Comparison of ENCODE assay signal across 18 cellular contexts in genomic region chr6:14060971-14061370, GRCh38. TPM values are rescaled to one million over a fixed set of nuclear protein-coding genes. Genes with fewer than 3 reads are reported as not detected.
A peak's percentile ranks its signal among the peaks of the same experiment; 100 is the strongest.
DNase-seq lines count a peak whose midpoint lies in the region; ATAC-seq and TF ChIP-seq lines count a peak whose summit lies in the region.
"Had no signal": no experiment of that assay in that cellular context is flagged by ENCODE, and none has a peak within 500 bp of the region (broad histone marks: within the 10 kb centered on the region; RNA-seq: fewer than 3 reads in every experiment).

No MANE protein-coding gene starts in this region.

- H3K27ac ChIP-seq in heart left ventricle, result no peak overlapping the region
- H3K27ac ChIP-seq in right atrium auricular region, result no peak overlapping the region
- no peak overlapping the region for H3K27ac ChIP-seq in WERI-Rb-1
- no peak overlapping the region for H3K27ac ChIP-seq in lower lobe of right lung
- H3K27ac ChIP-seq: BLaER1, HL-60 had no signal

- peaks cover 0 to 5% (median 0%) of the 10 kb centered on the region in 12 donors for H3K4me1 ChIP-seq in heart left ventricle
- no peaks in the 10 kb centered on the region for H3K4me1 ChIP-seq in right atrium auricular region
- no peaks in the 10 kb centered on the region for H3K4me1 ChIP-seq in lower lobe of right lung
- H3K4me1 ChIP-seq: BLaER1 had no signal

- ATAC-seq in heart left ventricle, result peak in 3 of 4 donors; percentile 50 to 63 (median 62)
- no peak for ATAC-seq in lower lobe of right lung
- ATAC-seq: CD8-positive, alpha-beta T cell; GM12878 had no signal

- no peak overlapping the region for H3K27ac Mint-ChIP-seq in endothelial cell (ENCODE audit: unreplicated experiment)
- H3K27ac Mint-ChIP-seq: CD8-positive, alpha-beta T cell; H9 had no signal

- peaks cover 3% of the 10 kb centered on the region for H3K27me3 Mint-ChIP-seq in endothelial cell (ENCODE audit: unreplicated experiment)

- H3K4me1 Mint-ChIP-seq in endothelial cell (ENCODE audit: unreplicated experiment), result no peaks in the 10 kb centered on the region
- H3K4me1 Mint-ChIP-seq: H9 had no signal

- intact Hi-C loops in heart left ventricle (cut with DNase I), result loop anchor here in 4 of 10 donors (5.0 to 10.0 kb wide), 3 partner anchors 154 to 266 kb away; no protein-coding TSS in a partner anchor
- intact Hi-C loops in lower lobe of right lung (cut with DNase I), result loop anchor here (10.0 kb wide), 1 partner anchor 146 kb away; no protein-coding TSS in a partner anchor

- H3K9me3 Mint-ChIP-seq in endothelial cell (ENCODE audit: unreplicated experiment), result no peaks in the 10 kb centered on the region

- peaks cover 0 to 4% (median 0%) of the 10 kb centered on the region in 9 donors for H3K27me3 ChIP-seq in heart left ventricle
- no peaks in the 10 kb centered on the region for H3K27me3 ChIP-seq in right atrium auricular region
- no peaks in the 10 kb centered on the region for H3K27me3 ChIP-seq in WERI-Rb-1 (ENCODE audit: insufficient read depth, low read depth, severe bottlenecking)
- peaks cover 21% of the 10 kb centered on the region for H3K27me3 ChIP-seq in lower lobe of right lung (ENCODE audit: low read depth)
- H3K27me3 ChIP-seq: BLaER1 had no signal

- 7 to 16% (median 12%) methylated on average over 1 of the region's 1 CpG for WGBS in heart left ventricle, 4 donors

- no peaks in the 10 kb centered on the region for H3K36me3 ChIP-seq in heart left ventricle
- H3K36me3 ChIP-seq in right atrium auricular region, result no peaks in the 10 kb centered on the region
- no peaks in the 10 kb centered on the region for H3K36me3 ChIP-seq in WERI-Rb-1
- no peaks in the 10 kb centered on the region for H3K36me3 ChIP-seq in lower lobe of right lung
- H3K36me3 ChIP-seq: BLaER1 had no signal

- H3K36me3 Mint-ChIP-seq in endothelial cell (ENCODE audit: low read depth, unreplicated experiment), result no peaks in the 10 kb centered on the region
- H3K36me3 Mint-ChIP-seq: CD8-positive, alpha-beta T cell had no signal

- TF ChIP-seq CTCF in heart left ventricle (IDR thresholded peaks at IDR 0.05), result no peak
- no peak for TF ChIP-seq CTCF in right atrium auricular region (IDR thresholded peaks at IDR 0.05)
- TF ChIP-seq CTCF in WERI-Rb-1 (IDR thresholded peaks at IDR 0.05; ENCODE audit: low read depth, low read length), result no peak
- TF ChIP-seq CTCF in lower lobe of right lung (IDR thresholded peaks at IDR 0.05), result no peak
- no peak for TF ChIP-seq CTCF in endothelial cell (IDR thresholded peaks at IDR 0.05; ENCODE audit: unreplicated experiment)

- no peak for TF ChIP-seq POLR2A in heart left ventricle (IDR thresholded peaks at IDR 0.05)

- H3K4me3 ChIP-seq in heart left ventricle (no peak overlapping the region), right atrium auricular region (no peak overlapping the region), WERI-Rb-1 (ENCODE audit: low read depth, low read length) (no peak overlapping the region), lower lobe of right lung (no peak overlapping the region)
- H3K4me3 ChIP-seq: BLaER1, GM12878 had no signal

- H3K4me3 Mint-ChIP-seq in endothelial cell (ENCODE audit: unreplicated experiment), result no peak overlapping the region
- H3K4me3 Mint-ChIP-seq: CD8-positive, alpha-beta T cell; H9 had no signal

- DNase-seq in heart left ventricle (no peak), right atrium auricular region (ENCODE audit: low spot score) (no peak), NCI-H446 (lab: John Stamatoyannopoulos, UW) (peak; percentile 34 to 59), WERI-Rb-1 (peak; percentile 62), renal cortical epithelial cell (ENCODE audit: low read depth) (peak; percentile 55), lower lobe of right lung (no peak), COLO829 (ENCODE audit: low spot score) (no peak), endothelial cell (ENCODE audit: low spot score) (no peak)
- DNase-seq: CD8-positive, alpha-beta T cell; DND-41; GDM1; H9; NCI-H1092 treated with DMSO at 0.1 percent for 48 hours; NCI-H1694 treated with DMSO at 0.1 percent for 48 hours; NCI-H510A had no signal

- H3K9me3 ChIP-seq in heart left ventricle (peaks cover 0 to 6% (median 0%) of the 10 kb centered on the region in 12 donors), right atrium auricular region (peaks cover 0 to 5% of the 10 kb centered on the region in 2 donors), WERI-Rb-1 (ENCODE audit: severe bottlenecking) (peaks cover 13% of the 10 kb centered on the region), lower lobe of right lung (no peaks in the 10 kb centered on the region)

RNA-seq across cellular contexts. Expression of gene CD83, which starts 56.6 kb away (rescaled TPM):
- total RNA-seq in heart left ventricle, result 10 to 100 TPM in 1 of 9 donors, 1 to 10 TPM in 6, under 1 TPM in 2; 0.56 to 10.3 (median 2.0) TPM
- polyA plus RNA-seq in heart left ventricle, result under 1 TPM; 0.38 to 0.71 TPM
- total RNA-seq in right atrium auricular region, result 1 to 10 TPM; 1.7 to 2.1 TPM
- total RNA-seq in renal cortical epithelial cell, result 5.4 and 11.3 TPM in 2 replicates
- 25.0 TPM for total RNA-seq in lower lobe of right lung
- total RNA-seq in endothelial cell (ENCODE audit: unreplicated experiment), result 4.3 TPM

Comparison
In these comparisons a context has a peak if more than half of its experiments do, and no peak if none do; other contexts are left out.
1. ATAC-seq: peak in heart left ventricle (3 of 4); none in lower lobe of right lung (0 of 2).
2. DNase-seq: peak in NCI-H446 (2 of 2), WERI-Rb-1 (single experiment) and renal cortical epithelial cell (single experiment); none in heart left ventricle (0 of 5), right atrium auricular region (single experiment), lower lobe of right lung (single experiment), COLO829 (single experiment) and endothelial cell (single experiment).